In the genomic region with DNA sequence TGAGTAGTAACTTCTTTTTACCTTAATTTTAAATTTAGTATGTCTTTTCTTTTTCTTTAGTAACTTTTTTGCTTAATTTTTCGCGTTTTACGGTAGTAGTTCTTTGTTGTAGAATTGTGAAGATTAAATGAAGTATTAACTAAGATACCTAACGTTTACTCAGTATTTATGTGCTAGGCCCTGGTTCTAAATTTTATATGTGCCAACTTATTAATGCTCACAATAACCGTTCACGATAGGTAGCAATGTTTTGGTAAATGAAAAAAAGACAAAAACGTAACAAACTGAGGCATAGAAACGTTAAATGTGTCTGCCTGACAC, we compare ENCODE assay signal across 8 cellular contexts. TPM values are rescaled to one million over a fixed set of nuclear protein-coding genes. Genes with fewer than 3 reads are reported as not detected.
DNase-seq lines count a peak whose midpoint lies in the region; ATAC-seq and TF ChIP-seq lines count a peak whose summit lies in the region.

No MANE protein-coding gene starts in this region.

- H3K4me3 Mint-ChIP-seq in stimulated activated naive CD8-positive, alpha-beta T cell treated with anti-CD3 and anti-CD28 coated beads, Interleukin-15, Interleukin-2, amounts not matched to agents 100 ng/mL and 50 ng/mL, for 24 hours, result peak overlapping the region; percentile 98

- peaks cover 49% of the 10 kb centered on the region for H3K36me3 Mint-ChIP-seq in stimulated activated naive CD8-positive, alpha-beta T cell treated with anti-CD3 and anti-CD28 coated beads, Interleukin-15, Interleukin-2, amounts not matched to agents 100 ng/mL and 50 ng/mL, for 24 hours (ENCODE audit: low read depth)

- H3K9me3 ChIP-seq in mucosa of descending colon, result no peaks in the 10 kb centered on the region

- H3K4me3 ChIP-seq in cardiac fibroblast (replicated peaks in 1 of 2; ENCODE audit: low read depth in 2 of 2, low read length in 2 of 2), result peak overlapping the region; percentile 96 to 97
- H3K4me3 ChIP-seq in mucosa of descending colon, result peak overlapping the region; percentile 91

- no peak for DNase-seq in stimulated activated naive CD8-positive, alpha-beta T cell treated with anti-CD3 and anti-CD28 coated beads, Interleukin-15, Interleukin-2, amounts not matched to agents 100 U/mL and 50 U/mL, for 24 hours
- DNase-seq in cardiac fibroblast (ENCODE audit: low read depth in 2 of 2) (no peak), mucosa of descending colon (no peak), retina (no peak), NCI-H1417 treated with DMSO at 0.1 percent for 48 hours (lab: John Stamatoyannopoulos, UW) (no peak), T1000 (lab: John Stamatoyannopoulos, UW) (no peak)
- no peak for DNase-seq in stimulated activated CD4-positive, alpha-beta T cell treated with anti-CD3 and anti-CD28 coated beads, Interleukin-2, amount 100 ng/mL, for 48 hours

- peak overlapping the region; percentile 98 for H3K27ac Mint-ChIP-seq in stimulated activated naive CD8-positive, alpha-beta T cell treated with anti-CD3 and anti-CD28 coated beads, Interleukin-15, Interleukin-2, amounts not matched to agents 100 ng/mL and 50 ng/mL, for 24 hours

- H3K36me3 ChIP-seq in mucosa of descending colon (ENCODE audit: low read depth), result no peaks in the 10 kb centered on the region

- H3K27me3 Mint-ChIP-seq in stimulated activated naive CD8-positive, alpha-beta T cell treated with anti-CD3 and anti-CD28 coated beads, Interleukin-15, Interleukin-2, amounts not matched to agents 100 ng/mL and 50 ng/mL, for 24 hours, result no peaks in the 10 kb centered on the region

- no peaks in the 10 kb centered on the region for H3K9me3 Mint-ChIP-seq in stimulated activated naive CD8-positive, alpha-beta T cell treated with anti-CD3 and anti-CD28 coated beads, Interleukin-15, Interleukin-2, amounts not matched to agents 100 ng/mL and 50 ng/mL, for 24 hours

- peaks cover 9% of the 10 kb centered on the region for H3K4me1 ChIP-seq in mucosa of descending colon (ENCODE audit: low read depth)

- intact Hi-C loops in mucosa of descending colon (cut with DNase I, micrococcal nuclease), result no loop called here

- TF ChIP-seq CTCF in cardiac fibroblast (IDR thresholded peaks at IDR 0.05; ENCODE audit: low read depth, low read length) (no peak), mucosa of descending colon (IDR thresholded peaks at IDR 0.05) (no peak)

- peaks cover 25% of the 10 kb centered on the region for H3K4me1 Mint-ChIP-seq in stimulated activated naive CD8-positive, alpha-beta T cell treated with anti-CD3 and anti-CD28 coated beads, Interleukin-15, Interleukin-2, amounts not matched to agents 100 ng/mL and 50 ng/mL, for 24 hours (ENCODE audit: low read depth)

- no peak for ATAC-seq in stimulated activated naive CD8-positive, alpha-beta T cell treated with anti-CD3 and anti-CD28 coated beads, Interleukin-15, Interleukin-2, amounts not matched to agents 100 U/mL and 50 U/mL, for 24 hours
- ATAC-seq in mucosa of descending colon, result no peak

RNA-seq across cellular contexts. Expression of gene MRPS30, which starts 1.2 kb away (rescaled TPM):
- 10 to 100 TPM; 43.5 to 47.2 (median 46.1) TPM for total RNA-seq in mucosa of descending colon
